8 cellular contexts compared by ENCODE assay signal in the genomic region with DNA sequence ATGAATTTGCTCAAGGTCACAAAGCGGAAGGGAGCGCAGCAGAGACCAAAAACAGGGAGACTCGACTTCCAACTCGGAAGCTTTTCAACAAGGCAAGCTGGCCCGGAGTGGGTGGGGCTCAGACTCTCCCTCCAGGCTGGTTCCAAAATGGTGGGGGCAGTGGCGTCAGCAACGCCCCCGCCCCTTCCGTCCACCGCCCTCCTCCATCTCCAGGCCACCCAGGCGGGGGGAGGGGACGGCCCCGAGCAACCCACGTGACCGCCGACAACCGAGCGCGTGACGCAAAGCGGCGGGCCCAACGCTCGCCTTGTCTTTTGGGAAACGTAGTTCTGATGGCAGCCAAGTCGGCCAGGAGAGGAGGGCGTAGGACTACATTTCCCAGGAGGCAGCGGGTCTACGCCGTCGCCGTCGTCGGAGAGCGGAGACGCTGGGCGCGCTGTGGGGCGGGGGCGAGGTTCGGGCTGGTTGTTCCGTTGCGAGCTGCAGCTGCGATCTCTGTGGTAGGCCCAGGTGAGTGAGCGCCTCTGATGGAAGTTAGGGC.
DNase-seq lines count a peak whose midpoint lies in the region; ATAC-seq and FAIRE-seq lines count a peak whose summit lies in the region.

A gene with protein sequence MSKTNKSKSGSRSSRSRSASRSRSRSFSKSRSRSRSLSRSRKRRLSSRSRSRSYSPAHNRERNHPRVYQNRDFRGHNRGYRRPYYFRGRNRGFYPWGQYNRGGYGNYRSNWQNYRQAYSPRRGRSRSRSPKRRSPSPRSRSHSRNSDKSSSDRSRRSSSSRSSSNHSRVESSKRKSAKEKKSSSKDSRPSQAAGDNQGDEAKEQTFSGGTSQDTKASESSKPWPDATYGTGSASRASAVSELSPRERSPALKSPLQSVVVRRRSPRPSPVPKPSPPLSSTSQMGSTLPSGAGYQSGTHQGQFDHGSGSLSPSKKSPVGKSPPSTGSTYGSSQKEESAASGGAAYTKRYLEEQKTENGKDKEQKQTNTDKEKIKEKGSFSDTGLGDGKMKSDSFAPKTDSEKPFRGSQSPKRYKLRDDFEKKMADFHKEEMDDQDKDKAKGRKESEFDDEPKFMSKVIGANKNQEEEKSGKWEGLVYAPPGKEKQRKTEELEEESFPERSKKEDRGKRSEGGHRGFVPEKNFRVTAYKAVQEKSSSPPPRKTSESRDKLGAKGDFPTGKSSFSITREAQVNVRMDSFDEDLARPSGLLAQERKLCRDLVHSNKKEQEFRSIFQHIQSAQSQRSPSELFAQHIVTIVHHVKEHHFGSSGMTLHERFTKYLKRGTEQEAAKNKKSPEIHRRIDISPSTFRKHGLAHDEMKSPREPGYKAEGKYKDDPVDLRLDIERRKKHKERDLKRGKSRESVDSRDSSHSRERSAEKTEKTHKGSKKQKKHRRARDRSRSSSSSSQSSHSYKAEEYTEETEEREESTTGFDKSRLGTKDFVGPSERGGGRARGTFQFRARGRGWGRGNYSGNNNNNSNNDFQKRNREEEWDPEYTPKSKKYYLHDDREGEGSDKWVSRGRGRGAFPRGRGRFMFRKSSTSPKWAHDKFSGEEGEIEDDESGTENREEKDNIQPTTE (plus strand): TSS at position 448 of the 541 bp plus-strand sequence. CDS start 58,121 bp downstream, outside the sequence.

- H3K4me1 Mint-ChIP-seq in effector memory CD8-positive, alpha-beta T cell (ENCODE audit: low read depth in 2 of 2) = peaks cover 24 to 31% of the 10 kb centered on the region in 2 donors
- peaks cover 22% of the 10 kb centered on the region for H3K4me1 Mint-ChIP-seq in memory B cell

- H3K36me3 Mint-ChIP-seq in effector memory CD8-positive, alpha-beta T cell (ENCODE audit: insufficient read depth) = peaks cover 46% of the 10 kb centered on the region
- peaks cover 8% of the 10 kb centered on the region for H3K36me3 Mint-ChIP-seq in memory B cell

- H3K27ac Mint-ChIP-seq in effector memory CD8-positive, alpha-beta T cell = peak within 1 kb of the TSS; percentile 99
- H3K27ac Mint-ChIP-seq in memory B cell = peak within 1 kb of the TSS; percentile 100

- H3K4me3 Mint-ChIP-seq in effector memory CD8-positive, alpha-beta T cell = peak within 1 kb of the TSS; percentile 96 to 98
- H3K4me3 Mint-ChIP-seq in memory B cell = peak within 1 kb of the TSS; percentile 99

- H3K27me3 Mint-ChIP-seq in effector memory CD8-positive, alpha-beta T cell = no peaks in the 10 kb centered on the region
- no peaks in the 10 kb centered on the region for H3K27me3 Mint-ChIP-seq in memory B cell

- H3K9me3 Mint-ChIP-seq in effector memory CD8-positive, alpha-beta T cell = no peaks in the 10 kb centered on the region
- H3K9me3 Mint-ChIP-seq in memory B cell = no peaks in the 10 kb centered on the region

- peak; percentile 90 for ATAC-seq in GM21367 (IDR thresholded peaks at IDR 0.05; ENCODE audit: unreplicated experiment)
- ATAC-seq in effector memory CD8-positive, alpha-beta T cell (replicated peaks) = peak; percentile 84
- ATAC-seq in memory B cell (ENCODE audit: low read depth) = peak; percentile 83

- peak; percentile 97 for DNase-seq in COLO829 (ENCODE audit: low spot score)
- peak; percentile 92 for DNase-seq in HTR-8/SVneo (ENCODE audit: insufficient read length, low spot score)
- peak; percentile 99 for DNase-seq in NOMO-1 treated with dmso at 0.1 percent for 144 hours (lab: John Stamatoyannopoulos, UW; ENCODE audit: unreplicated experiment)
- peak; percentile 94 to 100 (median 95) for DNase-seq in activated CD8-positive, alpha-beta memory T cell treated with anti-CD3 and anti-CD28 coated beads for 48 hours (ENCODE audit: low read depth in 2 of 3, low spot score in 2 of 3)
- DNase-seq in effector memory CD8-positive, alpha-beta T cell = peak; percentile 99
- peak; percentile 97 to 99 for DNase-seq in memory B cell (ENCODE audit: low spot score in 2 of 2)
- DNase-seq in stimulated activated CD8-positive, alpha-beta memory T cell treated with anti-CD3 and anti-CD28 coated beads, Interleukin-12 subunit alpha, Interleukin-12 subunit beta, amount 100 ng/mL, for 24 hours (ENCODE audit: extremely low read depth) = peak; percentile 98

- FAIRE-seq in HTR-8/SVneo (lab: Jason Lieb, UNC) = peak; percentile 97

Comparison
In these comparisons a context has a peak if more than half of its experiments do, and no peak if none do; other contexts are left out.
1. Peak in every context shown above with its lines: DNase-seq and ATAC-seq.